Comparison of ENCODE assay signal across 8 cellular contexts in the genomic region with DNA sequence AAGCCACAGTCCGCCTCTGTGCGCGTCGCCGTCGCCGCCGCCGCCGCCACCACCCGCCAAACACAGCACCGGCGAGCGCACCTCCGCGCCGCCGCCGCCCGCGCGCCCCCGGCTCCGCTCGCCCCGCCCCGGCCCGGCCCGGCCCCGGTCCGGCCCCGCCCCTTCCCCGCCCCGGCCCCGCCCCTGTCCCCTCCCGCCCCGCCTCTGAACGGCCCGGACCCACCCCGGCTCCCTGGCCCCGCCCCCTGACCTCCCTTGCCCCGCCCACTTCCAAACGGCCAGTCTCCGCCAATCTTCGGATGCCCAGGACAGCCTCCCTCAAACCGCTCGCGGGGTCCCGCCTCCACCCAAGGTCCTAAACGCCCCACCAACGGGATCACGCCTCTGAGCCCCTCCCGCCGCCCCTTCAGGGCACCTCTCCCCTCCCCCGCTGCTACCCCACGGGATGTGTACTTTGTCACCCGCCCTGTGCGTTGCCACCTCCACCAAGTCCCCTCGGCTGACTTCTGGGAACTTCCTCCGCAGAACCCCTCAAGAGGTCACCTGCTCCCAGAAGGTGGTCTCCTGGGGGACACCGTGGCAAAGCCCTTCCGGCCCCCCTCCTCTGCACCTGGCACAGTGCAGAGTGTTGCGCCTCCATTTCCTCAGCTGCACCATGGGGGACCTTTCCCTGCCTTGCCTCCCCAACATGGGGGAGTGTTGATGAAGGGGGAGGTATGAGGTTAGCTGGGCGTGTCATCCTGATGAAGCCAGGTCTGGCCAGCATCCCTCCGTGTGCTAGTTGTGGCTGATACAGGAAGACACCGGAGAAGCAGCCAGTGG. TPM values are rescaled to one million over a fixed set of nuclear protein-coding genes. Genes with fewer than 3 reads are reported as not detected.
A peak's percentile ranks its signal among the peaks of the same experiment; 100 is the strongest.
DNase-seq lines count a peak whose midpoint lies in the region; ATAC-seq, FAIRE-seq and TF ChIP-seq lines count a peak whose summit lies in the region.

A gene (minus strand): TSS at position 85 of the 822 bp plus-strand sequence. CDS start 191 bp downstream, outside the sequence.

- no peaks in the 10 kb centered on the region for H3K9me1 ChIP-seq in keratinocyte (ENCODE audit: control insufficient read depth, extremely low read depth, insufficient read depth, low read length)

- peak within 1 kb of the TSS; percentile 84 for H3K9ac ChIP-seq in keratinocyte (ENCODE audit: control insufficient read depth, extremely low read depth, insufficient read depth, low read length)

- H3K27ac ChIP-seq in keratinocyte (ENCODE audit: control insufficient read depth, insufficient read depth, low read length), result peak within 1 kb of the TSS; percentile 71

- H3K4me3 ChIP-seq in keratinocyte (ENCODE audit: control insufficient read depth in 2 of 3, extremely low read depth in 1 of 3, insufficient read depth in 2 of 3, low read depth in 1 of 3, low read length in 3 of 3), result peak within 1 kb of the TSS; percentile 86 to 92 (median 87)

- peaks cover 6% of the 10 kb centered on the region for H4K20me1 ChIP-seq in keratinocyte (ENCODE audit: control insufficient read depth, extremely low read depth, insufficient read depth, low read length)

- peaks cover 37% of the 10 kb centered on the region for H3K4me1 Mint-ChIP-seq in central memory CD8-positive, alpha-beta T cell

- no peak for FAIRE-seq in keratinocyte (lab: Jason Lieb, UNC)

- peaks cover 33% of the 10 kb centered on the region for H3K4me1 ChIP-seq in keratinocyte (ENCODE audit: control insufficient read depth, extremely low read depth, insufficient read depth, low read length)

- TF ChIP-seq CTCF in keratinocyte (optimal IDR thresholded peaks at IDR 0.05 in 1 of 3, IDR thresholded peaks at IDR 0.05 in 1 of 3, conservative IDR thresholded peaks at IDR 0.05 in 1 of 3; ENCODE audit: extremely low read depth in 1 of 3, insufficient read depth in 2 of 3, low read length in 3 of 3), result no peak

- no peaks in the 10 kb centered on the region for H3K27me3 ChIP-seq in keratinocyte (ENCODE audit: control insufficient read depth, extremely low read depth, insufficient read depth, low read length)

- H3K4me3 Mint-ChIP-seq in central memory CD8-positive, alpha-beta T cell, result peak within 1 kb of the TSS; percentile 90

- peaks cover 43% of the 10 kb centered on the region for H3K79me2 ChIP-seq in keratinocyte (ENCODE audit: control insufficient read depth, insufficient read depth, low read length)

- ATAC-seq in GM21367 (IDR thresholded peaks at IDR 0.05; ENCODE audit: unreplicated experiment) (peak; percentile 43), GM18907 (IDR thresholded peaks at IDR 0.05; ENCODE audit: unreplicated experiment) (no peak)
- ATAC-seq in central memory CD8-positive, alpha-beta T cell (replicated peaks; ENCODE audit: extremely low read depth, poor library complexity, severe bottlenecking), result peak; percentile 81

- H3K9me3 Mint-ChIP-seq in central memory CD8-positive, alpha-beta T cell, result no peaks in the 10 kb centered on the region

- H3K4me2 ChIP-seq in keratinocyte (ENCODE audit: control insufficient read depth, extremely low read depth, insufficient read depth, low read depth, low read length), result peak within 1 kb of the TSS; percentile 72

- H3K36me3 Mint-ChIP-seq in central memory CD8-positive, alpha-beta T cell (ENCODE audit: insufficient read depth), result peaks cover 18% of the 10 kb centered on the region

- dilution Hi-C loops in keratinocyte (cut with MboI; ENCODE audit: extremely low pct_ligation_motif_present, low sequenced_read_pairs), result no loop called here

- DNase-seq in AG20443 (ENCODE audit: low spot score) (peak; percentile 98), NCI-H1436 treated with DMSO at 0.1 percent for 48 hours (lab: John Stamatoyannopoulos, UW) (peak; percentile 59), keratinocyte (ENCODE audit: low read depth, low spot score) (no peak)
- DNase-seq in activated CD4-positive, alpha-beta T cell treated with anti-CD3 and anti-CD28 coated beads for 1 hour, result peak; percentile 65
- DNase-seq in central memory CD8-positive, alpha-beta T cell (ENCODE audit: low spot score in 2 of 2), result peak; percentile 70 to 84
- peak; percentile 78 for DNase-seq in stimulated activated CD4-positive, alpha-beta T cell treated with anti-CD3 and anti-CD28 coated beads, Interleukin-12 subunit alpha, Interleukin-12 subunit beta, amount 100 ng/mL, for 4 hours

- H2AFZ ChIP-seq in keratinocyte (ENCODE audit: control insufficient read depth, low read length), result peak within 1 kb of the TSS; percentile 13

- no peaks in the 10 kb centered on the region for H3K9me3 ChIP-seq in keratinocyte (ENCODE audit: control insufficient read depth, low read depth, low read length)

- peak within 1 kb of the TSS; percentile 94 for H3K27ac Mint-ChIP-seq in central memory CD8-positive, alpha-beta T cell (ENCODE audit: low read depth)

- no peaks in the 10 kb centered on the region for H3K27me3 Mint-ChIP-seq in central memory CD8-positive, alpha-beta T cell

- H3K36me3 ChIP-seq in keratinocyte (ENCODE audit: control insufficient read depth in 2 of 2, extremely low read depth in 1 of 2, insufficient read depth in 2 of 2, low read length in 2 of 2), result peaks cover 17 to 30% of the 10 kb centered on the region in 2 experiments

RNA-seq across cellular contexts. Expression of the gene that starts here (rescaled TPM):
- polyA plus RNA-seq in keratinocyte, result 115 to 163 TPM (median 140 TPM) in 3 replicates
- 165 TPM for polyA plus RNA-seq in keratinocyte (2011; ENCODE audit: low read depth)
- 117 and 219 TPM in 2 replicates for polyA plus RNA-seq in keratinocyte (2011; cell fraction: cytosol; rRNA removed)
- 109 and 144 TPM in 2 replicates for polyA plus RNA-seq in keratinocyte (2011; cell fraction: nucleus; rRNA removed)
- polyA plus RNA-seq in keratinocyte (2012; ENCODE audit: low replicate concordance), result 103 and 146 TPM in 2 replicates
- 85.0 to 167 TPM (median 153 TPM) in 3 replicates for polyA minus RNA-seq in keratinocyte
- polyA minus RNA-seq in keratinocyte (2011; cell fraction: cytosol; rRNA and poly(A)+ RNA removed), result 157 TPM
- polyA minus RNA-seq in keratinocyte (2011; cell fraction: nucleus; rRNA and poly(A)+ RNA removed), result 58.6 and 79.3 TPM in 2 replicates
